Comparison of ENCODE assay signal across 9 cellular contexts in the genomic region with DNA sequence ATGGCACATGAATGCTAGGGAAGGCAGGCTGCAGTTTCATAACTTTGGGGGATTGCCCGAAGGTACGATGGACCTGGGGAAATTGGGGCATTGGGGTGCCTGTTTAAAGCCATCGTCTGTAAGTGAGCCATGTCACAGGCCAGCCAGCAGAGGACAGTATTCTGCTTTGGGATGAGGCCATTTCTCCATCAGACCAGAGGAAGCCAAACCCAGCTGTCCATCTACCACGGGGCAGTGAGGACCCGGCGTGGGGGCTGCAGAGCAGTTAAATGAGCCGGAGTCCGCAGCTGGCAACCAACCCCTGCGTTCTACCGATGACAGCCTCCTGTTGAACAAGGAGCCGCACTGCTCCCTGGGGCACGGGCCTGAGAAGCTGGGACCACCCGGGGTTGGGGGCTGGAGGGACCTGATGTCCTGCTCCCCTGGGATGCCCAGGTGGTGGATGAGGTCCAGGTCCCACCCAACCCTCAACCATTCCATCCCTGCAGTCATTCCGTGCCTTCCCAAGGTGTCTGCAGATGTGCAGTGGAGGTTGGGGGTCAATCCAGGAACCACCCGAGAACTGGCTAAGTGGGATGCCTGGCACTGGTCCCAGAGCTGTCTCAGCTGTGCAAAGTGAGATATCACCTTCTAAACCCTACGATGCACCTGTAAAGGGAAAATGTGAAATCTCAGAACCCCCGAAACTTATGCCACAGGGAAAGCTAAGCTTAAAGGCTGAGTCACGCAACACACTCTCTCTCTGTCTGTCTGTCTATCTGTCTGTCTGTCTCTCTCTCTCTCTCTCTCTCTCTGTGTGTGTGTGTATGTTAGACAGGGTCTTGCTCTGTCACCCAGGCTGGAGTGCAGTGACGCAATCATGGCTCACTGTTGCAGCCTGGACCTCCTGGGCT. TPM values are rescaled to one million over a fixed set of nuclear protein-coding genes. Genes with fewer than 3 reads are reported as not detected.
DNase-seq lines count a peak whose midpoint lies in the region; ATAC-seq and TF ChIP-seq lines count a peak whose summit lies in the region.
"Had no signal": no experiment of that assay in that cellular context is flagged by ENCODE, and none has a peak within 500 bp of the region (broad histone marks: within the 10 kb centered on the region; RNA-seq: fewer than 3 reads in every experiment).

No MANE protein-coding gene starts in this region.

- intact Hi-C loops in adrenal gland (cut with DNase I): loop anchor here in 1 of 2 donors (2.0 kb wide), 1 partner anchor 154 kb away; no protein-coding TSS in a partner anchor

- TF ChIP-seq POLR2A in adrenal gland (IDR thresholded peaks at IDR 0.05): no peak

- H3K36me3 ChIP-seq in Loucy (ENCODE audit: insufficient read depth, low read length) (no peaks in the 10 kb centered on the region), RWPE2 (ENCODE audit: low read depth) (no peaks in the 10 kb centered on the region), adrenal gland (replicated peaks in 1 of 2) (no peaks in the 10 kb centered on the region), cardiac muscle cell (no peaks in the 10 kb centered on the region)

- peaks cover 4% of the 10 kb centered on the region for H3K27me3 Mint-ChIP-seq in progenitor cell of endocrine pancreas

- H3K27me3 ChIP-seq in Loucy (ENCODE audit: insufficient read depth, low read length, poor library complexity, severe bottlenecking) (no peaks in the 10 kb centered on the region), RWPE2 (ENCODE audit: insufficient read depth, poor library complexity, severe bottlenecking) (no peaks in the 10 kb centered on the region), adrenal gland (no peaks in the 10 kb centered on the region), cardiac muscle cell (no peaks in the 10 kb centered on the region)

- no peak overlapping the region for H3K4me2 ChIP-seq in Loucy (ENCODE audit: low read depth, low read length, poor library complexity, severe bottlenecking)

- H3K36me3 Mint-ChIP-seq in progenitor cell of endocrine pancreas (ENCODE audit: insufficient read depth): no peaks in the 10 kb centered on the region
- H3K36me3 Mint-ChIP-seq: activated naive CD8-positive, alpha-beta T cell had no signal

- H3F3A ChIP-seq in Loucy (ENCODE audit: low read depth): no peaks in the 10 kb centered on the region

- ATAC-seq in RWPE2 (ENCODE audit: low read depth) (peak; percentile 74), GM18502 (IDR thresholded peaks at IDR 0.05; ENCODE audit: poor library complexity, unreplicated experiment) (no peak)

- WGBS in adrenal gland, 4 donors: 42 to 74% (median 44%) methylated on average over 5 to 19 of the region's 19 CpGs

- peak overlapping the region; percentile 69 for H2AFZ ChIP-seq in Loucy (ENCODE audit: low read length)

- H3K9me3 Mint-ChIP-seq in progenitor cell of endocrine pancreas (ENCODE audit: low read depth): no peaks in the 10 kb centered on the region

- H3K4me3 Mint-ChIP-seq in progenitor cell of endocrine pancreas (ENCODE audit: low read depth): no peak overlapping the region
- H3K4me3 Mint-ChIP-seq: activated naive CD8-positive, alpha-beta T cell had no signal

- peak; percentile 94 for TF ChIP-seq CTCF in Loucy (conservative IDR thresholded peaks at IDR 0.05; ENCODE audit: low read length)
- peak; percentile 85 for TF ChIP-seq CTCF in RWPE2 (IDR thresholded peaks at IDR 0.05; ENCODE audit: poor library complexity, severe bottlenecking)
- TF ChIP-seq CTCF in adrenal gland (IDR thresholded peaks at IDR 0.05): peak; percentile 75 to 98 (median 95)
- peak; percentile 97 for TF ChIP-seq CTCF in cardiac muscle cell (IDR thresholded peaks at IDR 0.05; ENCODE audit: low read depth, low read length)
- TF ChIP-seq CTCF in progenitor cell of endocrine pancreas (IDR thresholded peaks at IDR 0.05; ENCODE audit: unreplicated experiment): peak; percentile 73

- peak; percentile 27 for DNase-seq in GF-D8 (lab: John Stamatoyannopoulos, UW)
- DNase-seq in RWPE2 (ENCODE audit: low spot score): no peak
- peak; percentile 67 to 88 (median 73) for DNase-seq in adrenal gland
- DNase-seq in cardiac muscle cell (ENCODE audit: low read depth in 1 of 2, low spot score in 1 of 2): peak; percentile 71 to 81
- DNase-seq in progenitor cell of endocrine pancreas (ENCODE audit: low spot score, unreplicated experiment): peak; percentile 20

- H3K9ac ChIP-seq in Loucy (ENCODE audit: low read depth, low read length, poor library complexity, severe bottlenecking): no peak overlapping the region

- H4K20me1 ChIP-seq in Loucy (ENCODE audit: insufficient read depth, low read length, poor library complexity, severe bottlenecking): no peaks in the 10 kb centered on the region

- H3K9me2 ChIP-seq in Loucy (replicated peaks; ENCODE audit: low read depth, low read length): no peaks in the 10 kb centered on the region

- H3K4me1 ChIP-seq in Loucy (ENCODE audit: insufficient read depth, low read length, poor library complexity, severe bottlenecking) (no peaks in the 10 kb centered on the region), RWPE2 (ENCODE audit: insufficient read depth, poor library complexity, severe bottlenecking) (no peaks in the 10 kb centered on the region), adrenal gland (replicated peaks in 1 of 2) (peaks cover 0 to 16% of the 10 kb centered on the region in 2 donors), cardiac muscle cell (ENCODE audit: low read depth) (no peaks in the 10 kb centered on the region)

- H3K27ac ChIP-seq in RWPE2 (ENCODE audit: poor library complexity, severe bottlenecking) (no peak overlapping the region), adrenal gland (peak overlapping the region in 1 of 5 donors; percentile 28), cardiac muscle cell (no peak overlapping the region)

- H3K4me3 ChIP-seq in Loucy (ENCODE audit: low read length, poor library complexity, severe bottlenecking): no peak overlapping the region
- no peak overlapping the region for H3K4me3 ChIP-seq in RWPE2 (ENCODE audit: severe bottlenecking)
- H3K4me3 ChIP-seq in adrenal gland: no peak overlapping the region
- H3K4me3 ChIP-seq in cardiac muscle cell: no peak overlapping the region

- H3K79me2 ChIP-seq in Loucy (ENCODE audit: insufficient read depth, low read length): no peaks in the 10 kb centered on the region

- H3K27ac Mint-ChIP-seq in progenitor cell of endocrine pancreas: peak overlapping the region; percentile 91
- H3K27ac Mint-ChIP-seq: activated naive CD8-positive, alpha-beta T cell had no signal

- H3K9me3 ChIP-seq in Loucy (ENCODE audit: insufficient read depth, low read depth, low read length) (no peaks in the 10 kb centered on the region), RWPE2 (ENCODE audit: severe bottlenecking) (no peaks in the 10 kb centered on the region), adrenal gland (replicated peaks in 1 of 3) (no peaks in the 10 kb centered on the region), cardiac muscle cell (ENCODE audit: low read depth) (no peaks in the 10 kb centered on the region)

- H3K4me1 Mint-ChIP-seq in progenitor cell of endocrine pancreas (ENCODE audit: low read depth): no peaks in the 10 kb centered on the region

RNA-seq across cellular contexts. Expression of a gene that starts 12.1 kb away (rescaled TPM):
- 100 to 1,000 TPM; 123 to 575 (median 247) TPM for total RNA-seq in adrenal gland
- polyA plus RNA-seq in adrenal gland: 100 to 1,000 TPM; 187 to 225 (median 224) TPM
- 83.6 and 115 TPM in 2 replicates for total RNA-seq in cardiac muscle cell
- polyA plus RNA-seq in cardiac muscle cell: 190 and 223 TPM in 2 replicates
- total RNA-seq in progenitor cell of endocrine pancreas: 62.9 and 64.6 TPM in 2 replicates

RNA-seq across cellular contexts. Expression of a gene that starts 48.2 kb away (rescaled TPM):
- total RNA-seq in adrenal gland (1,000 to 10,000 TPM in 1 of 8 donors, 100 to 1,000 TPM in 7; 268 to 1,301 (median 582) TPM), cardiac muscle cell (95.6 and 97.9 TPM in 2 replicates), progenitor cell of endocrine pancreas (87.2 and 91.5 TPM in 2 replicates)
- polyA plus RNA-seq in adrenal gland (100 to 1,000 TPM; 442 to 981 (median 731) TPM), cardiac muscle cell (87.9 and 101 TPM in 2 replicates)

RNA-seq across cellular contexts. Expression of a gene that starts 53.1 kb away (rescaled TPM):
- total RNA-seq in adrenal gland: 1 to 10 TPM in 1 of 8 donors, under 1 TPM in 1, not detected in 6; 0.91 to 4.0 TPM
- polyA plus RNA-seq in adrenal gland: under 1 TPM in 1 of 3 donors, not detected in 2; 0.64 TPM
- total RNA-seq in cardiac muscle cell: not detected in 2 replicates
- polyA plus RNA-seq in cardiac muscle cell: not detected in 2 replicates
- total RNA-seq in progenitor cell of endocrine pancreas: not detected in 2 replicates
- total RNA-seq: urinary bladder had no signal
- polyA plus RNA-seq: urinary bladder had no signal
